8 cellular contexts compared by ENCODE assay signal in the genomic region with DNA sequence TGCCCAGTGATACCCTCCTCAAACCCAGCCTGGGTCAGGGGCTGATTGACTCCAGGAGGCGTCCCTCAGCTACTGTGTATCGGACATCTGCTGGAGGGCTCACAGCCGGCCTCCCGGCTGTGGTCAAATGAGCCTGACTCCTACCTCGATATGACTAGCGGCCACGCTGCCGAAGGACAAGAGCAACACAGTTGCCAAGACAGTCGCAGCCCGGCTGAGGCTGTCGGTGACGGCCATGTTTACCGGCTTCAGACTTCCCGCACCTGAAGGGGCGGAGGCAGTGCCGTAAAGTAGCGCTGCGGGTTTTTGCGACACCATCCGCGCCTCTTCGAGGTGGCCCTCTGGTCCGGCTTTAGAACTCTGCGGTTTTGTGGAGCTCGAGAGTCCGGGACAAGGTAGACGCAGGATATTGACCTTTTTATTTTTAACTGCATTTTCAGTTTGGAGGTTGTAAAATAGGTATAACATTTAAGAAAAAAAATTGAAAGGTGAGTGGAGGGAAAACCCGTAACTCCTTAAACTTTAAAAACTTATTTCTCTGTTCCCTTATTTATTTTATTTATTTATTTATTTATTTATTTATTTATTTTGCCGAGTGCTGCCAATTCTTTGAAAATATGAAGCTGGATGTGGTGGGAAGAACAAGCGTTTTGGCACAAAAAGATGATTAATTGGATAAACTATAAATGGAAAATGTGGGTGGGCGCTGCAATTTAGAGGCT. TPM values are rescaled to one million over a fixed set of nuclear protein-coding genes. Genes with fewer than 3 reads are reported as not detected.
DNase-seq lines count a peak whose midpoint lies in the region; ATAC-seq and TF ChIP-seq lines count a peak whose summit lies in the region.

A gene (minus strand): TSS at position 265 of the 722 bp plus-strand sequence. CDS start 28 bp downstream, at position 237.

- no peaks in the 10 kb centered on the region for H3K36me3 ChIP-seq in GM06990 (ENCODE audit: control insufficient read depth, insufficient read depth, low read length)

- ATAC-seq in SK-N-SH treated with all-trans-retinoic acid at 6 μM for 48 hours: peak; percentile 93
- peak; percentile 94 to 98 for ATAC-seq in activated naive CD4-positive, alpha-beta T cell treated with anti-CD3 and anti-CD28 coated beads, Interleukin-2, amount 50 U/mL, for 72 hours

- H3K27ac ChIP-seq in temporal lobe (ENCODE audit: low read depth, low read length): peak within 1 kb of the TSS; percentile 74

- peak within 1 kb of the TSS; percentile 99 for H3K4me3 ChIP-seq in GM06990 (replicated peaks; ENCODE audit: low read depth, low read length)
- H3K4me3 ChIP-seq in NB4 (ENCODE audit: low read depth, low read length): peak within 1 kb of the TSS; percentile 99

- H3K27me3 Mint-ChIP-seq in HFFc6 (ENCODE audit: insufficient read depth): no peaks in the 10 kb centered on the region

- peak; percentile 55 for TF ChIP-seq POLR2A in NB4 (IDR thresholded peaks at IDR 0.05; ENCODE audit: extremely low read depth, insufficient read length)

- DNase-seq in GM06990 (ENCODE audit: extremely low read depth, insufficient read length) (peak; percentile 88), HFFc6 (peak; percentile 89), NB4 (ENCODE audit: low read depth) (peak; percentile 91), glomerular endothelial cell (ENCODE audit: extremely low read depth, low read depth, low spot score) (peak; percentile 54), occipital lobe (lab: John Stamatoyannopoulos, UW) (peak; percentile 75)
- peak; percentile 86 to 87 for DNase-seq in activated naive CD4-positive, alpha-beta T cell treated with anti-CD3 and anti-CD28 coated beads, Interleukin-2, amount 50 U/mL, for 72 hours (ENCODE audit: low spot score in 2 of 2)

- H3K4me1 Mint-ChIP-seq in HFFc6 (ENCODE audit: low read depth): peaks cover 44% of the 10 kb centered on the region

- peak within 1 kb of the TSS; percentile 89 for H3K27ac Mint-ChIP-seq in HFFc6
- peak within 1 kb of the TSS; percentile 94 to 96 for H3K27ac Mint-ChIP-seq in activated naive CD4-positive, alpha-beta T cell treated with anti-CD3 and anti-CD28 coated beads, Interleukin-2, amount 50 U/mL, for 72 hours

- H3K27me3 ChIP-seq in GM06990 (replicated peaks; ENCODE audit: control insufficient read depth, insufficient read depth, low read length): no peaks in the 10 kb centered on the region

- H3K4me3 Mint-ChIP-seq in HFFc6: peak within 1 kb of the TSS; percentile 99

- peaks cover 21% of the 10 kb centered on the region for H3K36me3 Mint-ChIP-seq in HFFc6 (ENCODE audit: low read depth)
- peaks cover 21 to 25% of the 10 kb centered on the region in 2 donors for H3K36me3 Mint-ChIP-seq in activated naive CD4-positive, alpha-beta T cell treated with anti-CD3 and anti-CD28 coated beads, Interleukin-2, amount 50 U/mL, for 72 hours

- H3K9me3 Mint-ChIP-seq in HFFc6: no peaks in the 10 kb centered on the region
- H3K9me3 Mint-ChIP-seq in activated naive CD4-positive, alpha-beta T cell treated with anti-CD3 and anti-CD28 coated beads, Interleukin-2, amount 50 U/mL, for 72 hours: peaks cover 0 to 3% of the 10 kb centered on the region in 2 donors

- TF ChIP-seq CTCF in GM06990 (IDR thresholded peaks at IDR 0.05; ENCODE audit: insufficient read depth, low read length, poor library complexity, severe bottlenecking) (peak; percentile 7), HFFc6 (IDR thresholded peaks at IDR 0.05) (peak; percentile 32; the same call in 1 of the 2 replicates), NB4 (IDR thresholded peaks at IDR 0.05; ENCODE audit: low read depth, low read length) (no peak)

TF ChIP-seq in SK-N-SH treated with all-trans-retinoic acid at 6 μM for 48 hours, 23 proteins besides CTCF, POLR2A, EP300 and RAD21:
- TF ChIP-seq, protein P1, sequence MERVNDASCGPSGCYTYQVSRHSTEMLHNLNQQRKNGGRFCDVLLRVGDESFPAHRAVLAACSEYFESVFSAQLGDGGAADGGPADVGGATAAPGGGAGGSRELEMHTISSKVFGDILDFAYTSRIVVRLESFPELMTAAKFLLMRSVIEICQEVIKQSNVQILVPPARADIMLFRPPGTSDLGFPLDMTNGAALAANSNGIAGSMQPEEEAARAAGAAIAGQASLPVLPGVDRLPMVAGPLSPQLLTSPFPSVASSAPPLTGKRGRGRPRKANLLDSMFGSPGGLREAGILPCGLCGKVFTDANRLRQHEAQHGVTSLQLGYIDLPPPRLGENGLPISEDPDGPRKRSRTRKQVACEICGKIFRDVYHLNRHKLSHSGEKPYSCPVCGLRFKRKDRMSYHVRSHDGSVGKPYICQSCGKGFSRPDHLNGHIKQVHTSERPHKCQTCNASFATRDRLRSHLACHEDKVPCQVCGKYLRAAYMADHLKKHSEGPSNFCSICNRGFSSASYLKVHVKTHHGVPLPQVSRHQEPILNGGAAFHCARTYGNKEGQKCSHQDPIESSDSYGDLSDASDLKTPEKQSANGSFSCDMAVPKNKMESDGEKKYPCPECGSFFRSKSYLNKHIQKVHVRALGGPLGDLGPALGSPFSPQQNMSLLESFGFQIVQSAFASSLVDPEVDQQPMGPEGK (CRISPR knock-in tag; IDR thresholded peaks at IDR 0.05; ENCODE audit: borderline replicate concordance): no peak
- TF ChIP-seq, protein P2, sequence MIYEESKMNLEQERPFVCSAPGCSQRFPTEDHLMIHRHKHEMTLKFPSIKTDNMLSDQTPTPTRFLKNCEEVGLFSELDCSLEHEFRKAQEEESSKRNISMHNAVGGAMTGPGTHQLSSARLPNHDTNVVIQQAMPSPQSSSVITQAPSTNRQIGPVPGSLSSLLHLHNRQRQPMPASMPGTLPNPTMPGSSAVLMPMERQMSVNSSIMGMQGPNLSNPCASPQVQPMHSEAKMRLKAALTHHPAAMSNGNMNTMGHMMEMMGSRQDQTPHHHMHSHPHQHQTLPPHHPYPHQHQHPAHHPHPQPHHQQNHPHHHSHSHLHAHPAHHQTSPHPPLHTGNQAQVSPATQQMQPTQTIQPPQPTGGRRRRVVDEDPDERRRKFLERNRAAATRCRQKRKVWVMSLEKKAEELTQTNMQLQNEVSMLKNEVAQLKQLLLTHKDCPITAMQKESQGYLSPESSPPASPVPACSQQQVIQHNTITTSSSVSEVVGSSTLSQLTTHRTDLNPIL (CRISPR knock-in tag; IDR thresholded peaks at IDR 0.05; ENCODE audit: low read depth): no peak
- TF ChIP-seq TCF4 (CRISPR knock-in tag; IDR thresholded peaks at IDR 0.05; ENCODE audit: borderline replicate concordance) (no peak), ZFP3 (CRISPR knock-in tag; IDR thresholded peaks at IDR 0.05) (no peak), ISL1 (CRISPR knock-in tag; IDR thresholded peaks at IDR 0.05) (no peak), OSR1 (CRISPR knock-in tag; IDR thresholded peaks at IDR 0.05) (no peak), RARB (CRISPR knock-in tag; IDR thresholded peaks at IDR 0.05) (no peak), BACH2 (CRISPR knock-in tag; IDR thresholded peaks at IDR 0.05; ENCODE audit: borderline replicate concordance) (no peak), CSDC2 (CRISPR knock-in tag; IDR thresholded peaks at IDR 0.05) (no peak), ARNTL (CRISPR knock-in tag; IDR thresholded peaks at IDR 0.05; ENCODE audit: borderline replicate concordance, low read depth) (no peak), ZFP30 (CRISPR knock-in tag; IDR thresholded peaks at IDR 0.05) (no peak), ZC3H10 (CRISPR knock-in tag; IDR thresholded peaks at IDR 0.05) (no peak), ZNF565 (CRISPR knock-in tag; conservative IDR thresholded peaks at IDR 0.05; ENCODE audit: low read depth) (no peak), ZNF70 (CRISPR knock-in tag; IDR thresholded peaks at IDR 0.05) (no peak), PPARA (CRISPR knock-in tag; IDR thresholded peaks at IDR 0.05; ENCODE audit: borderline replicate concordance) (no peak), SNAI2 (CRISPR knock-in tag; IDR thresholded peaks at IDR 0.05) (no peak), GLIS3 (CRISPR knock-in tag; IDR thresholded peaks at IDR 0.05) (no peak), TOX (CRISPR knock-in tag; IDR thresholded peaks at IDR 0.05; ENCODE audit: borderline replicate concordance) (no peak)
- TF ChIP-seq, protein P3, sequence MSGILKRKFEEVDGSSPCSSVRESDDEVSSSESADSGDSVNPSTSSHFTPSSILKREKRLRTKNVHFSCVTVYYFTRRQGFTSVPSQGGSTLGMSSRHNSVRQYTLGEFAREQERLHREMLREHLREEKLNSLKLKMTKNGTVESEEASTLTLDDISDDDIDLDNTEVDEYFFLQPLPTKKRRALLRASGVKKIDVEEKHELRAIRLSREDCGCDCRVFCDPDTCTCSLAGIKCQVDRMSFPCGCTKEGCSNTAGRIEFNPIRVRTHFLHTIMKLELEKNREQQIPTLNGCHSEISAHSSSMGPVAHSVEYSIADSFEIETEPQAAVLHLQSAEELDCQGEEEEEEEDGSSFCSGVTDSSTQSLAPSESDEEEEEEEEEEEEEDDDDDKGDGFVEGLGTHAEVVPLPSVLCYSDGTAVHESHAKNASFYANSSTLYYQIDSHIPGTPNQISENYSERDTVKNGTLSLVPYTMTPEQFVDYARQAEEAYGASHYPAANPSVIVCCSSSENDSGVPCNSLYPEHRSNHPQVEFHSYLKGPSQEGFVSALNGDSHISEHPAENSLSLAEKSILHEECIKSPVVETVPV (CRISPR knock-in tag; IDR thresholded peaks at IDR 0.05): no peak

RNA-seq across cellular contexts. Expression of the gene that starts here (rescaled TPM):
- total RNA-seq in HFFc6 (2021; fragmentation: NEBNext Ultra II Directional; extraction: Animal tissue kit (Norgen Biotek cat#: 25700)): 10 to 100 TPM; 55.4 to 77.9 (median 65.5) TPM
- total RNA-seq in activated naive CD4-positive, alpha-beta T cell treated with anti-CD3 and anti-CD28 coated beads, Interleukin-2, amount 50 U/mL, for 72 hours: 10 to 100 TPM; 15.1 to 26.6 TPM
- total RNA-seq in glomerular endothelial cell (20.5 and 21.9 TPM in 2 replicates), occipital lobe (30.7 TPM), temporal lobe (18.9 TPM)

Comparison
In these comparisons a context has a peak if more than half of its experiments do, and no peak if none do; other contexts are left out.
1. Peak in every context shown above with its lines: DNase-seq, ATAC-seq, H3K4me3 ChIP-seq and H3K27ac ChIP-seq.